In genomic region chr6:32657329-32657728, GRCh38 we compare ENCODE assay signal across 2 cellular contexts. TPM values are rescaled to one million over a fixed set of nuclear protein-coding genes. Genes with fewer than 3 reads are reported as not detected.
"Had no signal": no experiment of that assay in that cellular context is flagged by ENCODE, and none has a peak within 500 bp of the region (broad histone marks: within the 10 kb centered on the region; RNA-seq: fewer than 3 reads in every experiment).

No MANE protein-coding gene starts in this region.

RNA-seq across cellular contexts. Expression of gene HLA-DQB1, which starts 9.1 kb away (rescaled TPM):
- total RNA-seq: cerebellum had no signal

RNA-seq across cellular contexts. Expression of gene HLA-DQA1, which starts 20.1 kb away (rescaled TPM):
- total RNA-seq: astrocyte, cerebellum had no signal
